In the genomic region with DNA sequence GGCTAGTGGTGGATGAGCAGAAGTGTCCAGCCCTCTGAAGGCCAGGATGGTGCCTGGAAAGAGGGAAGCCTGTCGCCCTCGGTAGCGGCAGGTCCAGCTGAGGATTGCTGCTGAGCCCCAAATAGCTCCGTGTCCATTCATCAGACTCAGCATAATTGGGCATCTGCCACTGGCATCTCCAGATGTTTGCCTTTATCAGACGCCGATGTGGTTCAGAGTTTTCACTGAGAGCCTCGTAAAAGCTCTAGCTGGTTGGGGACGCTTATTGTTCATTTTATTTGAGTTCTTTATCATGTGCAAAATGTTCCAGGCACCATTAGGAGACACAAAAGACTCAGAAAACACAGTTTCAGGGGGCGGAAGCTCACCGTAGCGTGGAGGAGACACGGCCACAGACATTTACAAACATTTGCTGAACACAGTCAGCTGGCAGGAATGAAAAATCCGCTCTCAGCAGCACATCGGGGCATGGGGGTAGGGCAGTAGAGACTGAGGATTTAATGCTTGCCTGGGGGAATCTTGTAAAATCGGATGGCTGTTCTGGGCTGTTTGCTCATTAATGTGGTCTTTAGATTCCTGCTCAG, we compare ENCODE assay signal across 10 cellular contexts. TPM values are rescaled to one million over a fixed set of nuclear protein-coding genes. Genes with fewer than 3 reads are reported as not detected.
DNase-seq lines count a peak whose midpoint lies in the region; ATAC-seq and TF ChIP-seq lines count a peak whose summit lies in the region.
"Had no signal": no experiment of that assay in that cellular context is flagged by ENCODE, and none has a peak within 500 bp of the region (broad histone marks: within the 10 kb centered on the region; RNA-seq: fewer than 3 reads in every experiment).

No MANE protein-coding gene starts in this region.

- H3K4me1 Mint-ChIP-seq in activated CD8-positive, alpha-beta memory T cell treated with anti-CD3 and anti-CD28 coated beads, Interleukin-2, amount 10 ng/mL, durations not matched to agents 7 days and 5 days = peaks cover 16% of the 10 kb centered on the region
- H3K4me1 Mint-ChIP-seq: stimulated activated naive CD8-positive, alpha-beta T cell treated with anti-CD3 and anti-CD28 coated beads, Interleukin-15, amount 100 ng/mL, for 72 hours had no signal

- no peak overlapping the region for H3K4me3 Mint-ChIP-seq in activated CD8-positive, alpha-beta memory T cell treated with anti-CD3 and anti-CD28 coated beads, Interleukin-2, amount 10 ng/mL, durations not matched to agents 7 days and 5 days
- H3K4me3 Mint-ChIP-seq: stimulated activated naive CD8-positive, alpha-beta T cell treated with anti-CD3 and anti-CD28 coated beads, Interleukin-15, amount 100 ng/mL, for 72 hours had no signal

- no peaks in the 10 kb centered on the region for H3K9me3 Mint-ChIP-seq in activated CD8-positive, alpha-beta memory T cell treated with anti-CD3 and anti-CD28 coated beads, Interleukin-2, amount 10 ng/mL, durations not matched to agents 7 days and 5 days (ENCODE audit: low read depth)
- H3K9me3 Mint-ChIP-seq: stimulated activated naive CD8-positive, alpha-beta T cell treated with anti-CD3 and anti-CD28 coated beads, Interleukin-15, amount 100 ng/mL, for 72 hours had no signal

- DNase-seq in DMS153 treated with DMSO at 0.1 percent for 48 hours (lab: John Stamatoyannopoulos, UW; ENCODE audit: unreplicated experiment) (peak; percentile 85), NCI-H748 (lab: John Stamatoyannopoulos, UW; ENCODE audit: unreplicated experiment) (peak; percentile 54), epithelial cell of esophagus (ENCODE audit: low read depth) (peak; percentile 12), prostate gland (ENCODE audit: low spot score) (peak; percentile 73), T-helper 9 cell (no peak), suprapubic skin (ENCODE audit: low spot score in 2 of 2) (no peak)
- no peak for DNase-seq in activated CD8-positive, alpha-beta memory T cell treated with anti-CD3 and anti-CD28 coated beads for 24 hours
- no peak for DNase-seq in activated CD8-positive, alpha-beta memory T cell treated with anti-CD3 and anti-CD28 coated beads, Interleukin-2, amount 10 ng/mL, durations not matched to agents 7 days and 5 days
- DNase-seq: stimulated activated naive CD8-positive, alpha-beta T cell treated with anti-CD3 and anti-CD28 coated beads, Interleukin-15, amount 100 ng/mL, for 72 hours had no signal

- H3K4me3 ChIP-seq in epithelial cell of esophagus (ENCODE audit: low read length) (no peak overlapping the region), prostate gland (no peak overlapping the region), suprapubic skin (no peak overlapping the region)

- TF ChIP-seq POLR2A in prostate gland (IDR thresholded peaks at IDR 0.05) (no peak), suprapubic skin (IDR thresholded peaks at IDR 0.05) (no peak)

- TF ChIP-seq CTCF in epithelial cell of esophagus (IDR thresholded peaks at IDR 0.05; ENCODE audit: insufficient read depth, low read depth, low read length, missing control alignments) (no peak), prostate gland (IDR thresholded peaks at IDR 0.05) (no peak), suprapubic skin (IDR thresholded peaks at IDR 0.05) (no peak)

- peak overlapping the region; percentile 29 to 41 for H3K27ac ChIP-seq in prostate gland
- H3K27ac ChIP-seq in suprapubic skin = no peak overlapping the region
- H3K27ac ChIP-seq: RWPE1 had no signal

- CTCF ChIA-PET in activated CD8-positive, alpha-beta memory T cell treated with anti-CD3 and anti-CD28 coated beads, Interleukin-2, amount 10 ng/mL, durations not matched to agents 7 days and 5 days (lab: Charles Lee) = interaction anchor here (0.9 to 3.7 kb wide), 7 partner anchors 10 to 145 kb away, joined by 3 to 16 read pairs (median 5); no protein-coding TSS in a partner anchor

- H3K27ac Mint-ChIP-seq in activated CD8-positive, alpha-beta memory T cell treated with anti-CD3 and anti-CD28 coated beads, Interleukin-2, amount 10 ng/mL, durations not matched to agents 7 days and 5 days = no peak overlapping the region

- no peaks in the 10 kb centered on the region for H3K4me1 ChIP-seq in prostate gland (replicated peaks)
- H3K4me1 ChIP-seq in suprapubic skin = no peaks in the 10 kb centered on the region

- no peaks in the 10 kb centered on the region for H3K9me3 ChIP-seq in prostate gland
- H3K9me3 ChIP-seq in suprapubic skin = no peaks in the 10 kb centered on the region

- H3K36me3 Mint-ChIP-seq in activated CD8-positive, alpha-beta memory T cell treated with anti-CD3 and anti-CD28 coated beads, Interleukin-2, amount 10 ng/mL, durations not matched to agents 7 days and 5 days = no peaks in the 10 kb centered on the region

- 15% methylated on average over 15 of the region's 15 CpGs for WGBS in prostate gland
- 40% methylated on average over 15 of the region's 15 CpGs for WGBS in suprapubic skin

- no peak for TF ChIP-seq EP300 in suprapubic skin (IDR thresholded peaks at IDR 0.05)

- intact Hi-C loops in prostate gland (cut with DNase I) = no loop called here

- H3K36me3 ChIP-seq in prostate gland = no peaks in the 10 kb centered on the region
- H3K36me3 ChIP-seq in suprapubic skin = no peaks in the 10 kb centered on the region

- H3K27me3 ChIP-seq in prostate gland (replicated peaks; ENCODE audit: insufficient read depth) (no peaks in the 10 kb centered on the region), suprapubic skin (peaks cover 6% of the 10 kb centered on the region)

- ATAC-seq in activated CD8-positive, alpha-beta memory T cell treated with anti-CD3 and anti-CD28 coated beads, Interleukin-2, amount 10 ng/mL, durations not matched to agents 7 days and 5 days = no peak
- ATAC-seq: stimulated activated naive CD8-positive, alpha-beta T cell treated with anti-CD3 and anti-CD28 coated beads, Interleukin-15, amount 100 ng/mL, for 72 hours had no signal

- peaks cover 30% of the 10 kb centered on the region for H3K27me3 Mint-ChIP-seq in activated CD8-positive, alpha-beta memory T cell treated with anti-CD3 and anti-CD28 coated beads, Interleukin-2, amount 10 ng/mL, durations not matched to agents 7 days and 5 days

RNA-seq across cellular contexts. Expression of a gene that starts 41.8 kb away (rescaled TPM):
- total RNA-seq in prostate gland (10 to 100 TPM in 1 of 2 donors, 1 to 10 TPM in 1; 4.7 to 27.8 TPM), suprapubic skin (10 to 100 TPM; 26.2 to 64.9 (median 39.9) TPM)
- 1 to 10 TPM; 7.7 to 7.9 TPM for total RNA-seq in activated CD8-positive, alpha-beta memory T cell treated with anti-CD3 and anti-CD28 coated beads, Interleukin-2, amount 10 ng/mL, durations not matched to agents 7 days and 5 days

Comparison
In these comparisons a context has a peak if more than half of its experiments do, and no peak if none do; other contexts are left out.
1. DNase-seq: peak in DMS153 treated with DMSO at 0.1 percent for 48 hours (single experiment), NCI-H748 (single experiment), epithelial cell of esophagus (single experiment) and prostate gland (single experiment); none in activated CD8-positive, alpha-beta memory T cell treated with anti-CD3 and anti-CD28 coated beads for 24 hours (single experiment), T-helper 9 cell (single experiment), suprapubic skin (0 of 2) and activated CD8-positive, alpha-beta memory T cell treated with anti-CD3 and anti-CD28 coated beads, Interleukin-2, amount 10 ng/mL, durations not matched to agents 7 days and 5 days (single experiment).